15 cellular contexts compared by ENCODE assay signal in genomic region chr10:48533951-48534720, GRCh38.
DNase-seq lines count a peak whose midpoint lies in the region; ATAC-seq and TF ChIP-seq lines count a peak whose summit lies in the region.
"Had no signal": no experiment of that assay in that cellular context is flagged by ENCODE, and none has a peak within 500 bp of the region (broad histone marks: within the 10 kb centered on the region; RNA-seq: fewer than 3 reads in every experiment).

No MANE protein-coding gene starts in this region.

- peaks cover 10% of the 10 kb centered on the region for H3K4me1 ChIP-seq in NT2/D1 (ENCODE audit: insufficient read depth, insufficient read length)
- H3K4me1 ChIP-seq: pancreas had no signal

- peak; percentile 26 to 63 for ATAC-seq in left cardiac atrium
- ATAC-seq in Right ventricle myocardium inferior, result no peak
- no peak for ATAC-seq in HG03097 (IDR thresholded peaks at IDR 0.05; ENCODE audit: low FRiP score, unreplicated experiment)
- no peak for ATAC-seq in HG03442 (IDR thresholded peaks at IDR 0.05; ENCODE audit: unreplicated experiment)

- no peaks in the 10 kb centered on the region for H3K36me3 ChIP-seq in NT2/D1 (ENCODE audit: insufficient read depth, insufficient read length, low read length)
- H3K36me3 ChIP-seq: pancreas had no signal

- no peak for DNase-seq in left cardiac atrium
- no peak for DNase-seq in Right ventricle myocardium inferior (ENCODE audit: missing footprints)
- DNase-seq in NT2/D1 (ENCODE audit: low read depth, low spot score), result peak; percentile 83
- DNase-seq in glutamatergic neuron, result no peak
- peak; percentile 56 for DNase-seq in type B pancreatic cell (ENCODE audit: extremely low spot score, unreplicated experiment)
- no peak for DNase-seq in NCI-H1417 (lab: John Stamatoyannopoulos, UW)
- DNase-seq: activated gamma-delta T cell; effector CD8-positive, alpha-beta T cell; MV-4-11; NCI-H226; pancreas had no signal

- peaks cover 2% of the 10 kb centered on the region for H3K9me3 Mint-ChIP-seq in glutamatergic neuron (ENCODE audit: unreplicated experiment)
- no peaks in the 10 kb centered on the region for H3K9me3 Mint-ChIP-seq in type B pancreatic cell

- intact Hi-C loops in left cardiac atrium (cut with DNase I), result no loop called here
- intact Hi-C loops in Right ventricle myocardium inferior (cut with DNase I), result no loop called here

- H3K27me3 ChIP-seq in NT2/D1 (ENCODE audit: insufficient read depth, insufficient read length), result no peaks in the 10 kb centered on the region
- H3K27me3 ChIP-seq: pancreas had no signal

- H3K36me3 Mint-ChIP-seq in glutamatergic neuron (ENCODE audit: unreplicated experiment) (no peaks in the 10 kb centered on the region), type B pancreatic cell (no peaks in the 10 kb centered on the region)
- H3K36me3 Mint-ChIP-seq: brain had no signal

- H3K27ac Mint-ChIP-seq in glutamatergic neuron (ENCODE audit: unreplicated experiment), result peak overlapping the region; percentile 52
- no peak overlapping the region for H3K27ac Mint-ChIP-seq in type B pancreatic cell
- H3K27ac Mint-ChIP-seq: B cell had no signal

- H3K27me3 Mint-ChIP-seq in glutamatergic neuron (ENCODE audit: unreplicated experiment) (peaks cover 5% of the 10 kb centered on the region), type B pancreatic cell (peaks cover 8% of the 10 kb centered on the region)

- H3K9me3 ChIP-seq in NT2/D1 (ENCODE audit: insufficient read depth, low read length), result no peaks in the 10 kb centered on the region
- H3K9me3 ChIP-seq: pancreas had no signal

- H3K4me3 Mint-ChIP-seq in glutamatergic neuron (ENCODE audit: unreplicated experiment), result peak overlapping the region; percentile 49
- H3K4me3 Mint-ChIP-seq in type B pancreatic cell, result no peak overlapping the region
- H3K4me3 Mint-ChIP-seq: B cell, brain had no signal

- H3K4me1 Mint-ChIP-seq in glutamatergic neuron (ENCODE audit: low read depth, unreplicated experiment) (peaks cover 23% of the 10 kb centered on the region), type B pancreatic cell (ENCODE audit: unreplicated experiment) (no peaks in the 10 kb centered on the region)
- H3K4me1 Mint-ChIP-seq: B cell had no signal

- no peak overlapping the region for H3K4me3 ChIP-seq in NT2/D1 (ENCODE audit: insufficient read length, low read depth)
- H3K4me3 ChIP-seq: pancreas had no signal

- no peak for TF ChIP-seq CTCF in glutamatergic neuron (IDR thresholded peaks at IDR 0.05; ENCODE audit: partially characterized antibody, unreplicated experiment)
- TF ChIP-seq CTCF in type B pancreatic cell (conservative IDR thresholded peaks at IDR 0.05), result no peak

- H3K9ac ChIP-seq in NT2/D1 (ENCODE audit: insufficient read length, low read depth), result peak overlapping the region; percentile 24

Comparison
In these comparisons a context has a peak if more than half of its experiments do, and no peak if none do; other contexts are left out.
1. ATAC-seq: peak in left cardiac atrium (2 of 2); none in Right ventricle myocardium inferior (single experiment), HG03097 (single experiment) and HG03442 (single experiment).
2. DNase-seq: peak in NT2/D1 (single experiment) and type B pancreatic cell (single experiment); none in left cardiac atrium (single experiment), Right ventricle myocardium inferior (single experiment), glutamatergic neuron (single experiment) and NCI-H1417 (0 of 3).